Comparison of ENCODE assay signal across 8 cellular contexts in the genomic region with DNA sequence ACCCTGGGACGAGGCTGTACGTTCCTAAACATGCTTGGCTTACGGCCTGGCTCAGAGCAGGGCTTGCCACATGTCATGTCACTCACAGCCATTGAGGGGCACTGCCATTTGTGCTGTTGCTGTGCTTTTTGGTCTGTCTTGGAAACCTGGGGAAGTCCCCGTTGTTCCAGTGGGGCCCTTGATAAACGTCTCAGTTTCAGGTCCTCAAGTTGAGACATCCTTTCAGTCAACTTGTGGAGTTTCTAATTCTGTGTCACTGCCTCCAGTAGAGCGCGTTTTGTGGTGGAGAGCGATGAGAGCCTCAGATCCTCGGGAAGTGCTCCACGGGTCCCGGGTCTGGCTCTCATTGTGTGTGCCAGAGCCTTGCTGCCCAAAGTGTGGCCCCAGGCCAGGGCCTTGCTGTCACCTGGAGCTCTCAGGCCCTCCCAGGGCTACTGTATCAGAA. TPM values are rescaled to one million over a fixed set of nuclear protein-coding genes. Genes with fewer than 3 reads are reported as not detected.
DNase-seq lines count a peak whose midpoint lies in the region; ATAC-seq and TF ChIP-seq lines count a peak whose summit lies in the region.

No MANE protein-coding gene starts in this region.

- 63 to 83% methylated on average over 2 to 11 of the region's 11 CpGs for WGBS in transverse colon (ENCODE audit: low coverage in 1 of 2), 2 donors

- no peaks in the 10 kb centered on the region for H3K4me1 ChIP-seq in transverse colon

- H3K4me3 Mint-ChIP-seq in IgD-negative memory B cell: peak overlapping the region in 3 of 4 donors; percentile 52 to 79 (median 63)
- no peak overlapping the region for H3K4me3 Mint-ChIP-seq in activated naive CD4-positive, alpha-beta T cell treated with anti-CD3 and anti-CD28 coated beads for 36 hours

- no peaks in the 10 kb centered on the region for H3K27me3 Mint-ChIP-seq in IgD-negative memory B cell
- H3K27me3 Mint-ChIP-seq in activated naive CD4-positive, alpha-beta T cell treated with anti-CD3 and anti-CD28 coated beads for 36 hours (ENCODE audit: low read depth): peaks cover 7% of the 10 kb centered on the region

- peak overlapping the region; percentile 80 to 94 (median 93) for H3K27ac Mint-ChIP-seq in IgD-negative memory B cell
- no peak overlapping the region for H3K27ac Mint-ChIP-seq in activated naive CD4-positive, alpha-beta T cell treated with anti-CD3 and anti-CD28 coated beads for 36 hours

- TF ChIP-seq CTCF in GM10248 (IDR thresholded peaks at IDR 0.05; ENCODE audit: control extremely low read depth, extremely low read depth, low read depth, missing control alignments) (peak; percentile 62), transverse colon (IDR thresholded peaks at IDR 0.05) (no peak)

- no peak for TF ChIP-seq EP300 in transverse colon (IDR thresholded peaks at IDR 0.05; ENCODE audit: low read depth)

- ATAC-seq in GM21423 (IDR thresholded peaks at IDR 0.05; ENCODE audit: unreplicated experiment): peak; percentile 98

- H3K9me3 Mint-ChIP-seq in IgD-negative memory B cell: peaks cover 0 to 5% (median 3%) of the 10 kb centered on the region in 3 donors
- no peaks in the 10 kb centered on the region for H3K9me3 Mint-ChIP-seq in activated naive CD4-positive, alpha-beta T cell treated with anti-CD3 and anti-CD28 coated beads for 36 hours

- H3K27me3 ChIP-seq in transverse colon: no peaks in the 10 kb centered on the region

- H3K9me3 ChIP-seq in transverse colon: no peaks in the 10 kb centered on the region

- POLR2A ChIA-PET in GM10248 (lab: Yijun Ruan, JAX): no interaction called here

- CTCF ChIA-PET in GM10248 (lab: Yijun Ruan, JAX): interaction anchor here (0.6 to 2.4 kb wide), 6 partner anchors 11 to 45 kb away, joined by 3 to 12 read pairs (median 3); partner anchors contain the start of gene CCR6
- CTCF ChIA-PET in activated naive CD4-positive, alpha-beta T cell treated with anti-CD3 and anti-CD28 coated beads for 36 hours (lab: Charles Lee): interaction anchor here (0.6 to 0.9 kb wide), 3 partner anchors 9 to 40 kb away, joined by 3 to 5 read pairs (median 3); no protein-coding TSS in a partner anchor

- H3K36me3 ChIP-seq in transverse colon: no peaks in the 10 kb centered on the region

- in situ Hi-C loops in transverse colon (cut with MboI; ENCODE audit: low pct_ligation_motif_present in 1 of 4, low pct_unique_long_range_greater_than_20kb in 1 of 4, low sequenced_read_pairs in 3 of 4): no loop called here

- no peak overlapping the region for H3K27ac ChIP-seq in transverse colon

- H3K36me3 Mint-ChIP-seq in IgD-negative memory B cell: peaks cover 4% of the 10 kb centered on the region
- H3K36me3 Mint-ChIP-seq in activated naive CD4-positive, alpha-beta T cell treated with anti-CD3 and anti-CD28 coated beads for 36 hours (ENCODE audit: low read depth): no peaks in the 10 kb centered on the region

- DNase-seq in GM10248 (ENCODE audit: extremely low spot score) (peak; percentile 83), transverse colon (peak; percentile 54), DMS53 treated with DMSO at 0.1 percent for 48 hours (lab: John Stamatoyannopoulos, UW; ENCODE audit: unreplicated experiment) (no peak), NCI-H2081 treated with DMSO at 0.1 percent for 48 hours (lab: John Stamatoyannopoulos, UW) (no peak), C1 segment of cervical spinal cord (lab: John Stamatoyannopoulos, UW) (no peak)
- DNase-seq in activated naive CD4-positive, alpha-beta T cell treated with anti-CD3 and anti-CD28 coated beads for 36 hours: peak; percentile 77

- H3K4me1 Mint-ChIP-seq in IgD-negative memory B cell: peaks cover 16 to 28% (median 22%) of the 10 kb centered on the region in 3 donors
- H3K4me1 Mint-ChIP-seq in activated naive CD4-positive, alpha-beta T cell treated with anti-CD3 and anti-CD28 coated beads for 36 hours (ENCODE audit: low read depth): peaks cover 22% of the 10 kb centered on the region

- H3K4me3 ChIP-seq in transverse colon: no peak overlapping the region

- no peak for TF ChIP-seq POLR2A in transverse colon (IDR thresholded peaks at IDR 0.05)

- intact Hi-C loops in activated naive CD4-positive, alpha-beta T cell treated with anti-CD3 and anti-CD28 coated beads for 36 hours (cut with micrococcal nuclease): loop anchor here (1.0 kb wide), 3 partner anchors 33 to 62 kb away; no protein-coding TSS in a partner anchor
- intact Hi-C loops in transverse colon (cut with DNase I; ENCODE audit: low total_unique reads): no loop called here

RNA-seq across cellular contexts. Expression of gene CCR6, which starts 43.0 kb away (rescaled TPM):
- polyA plus RNA-seq in IgD-negative memory B cell: 79.3 TPM
- total RNA-seq in activated naive CD4-positive, alpha-beta T cell treated with anti-CD3 and anti-CD28 coated beads for 36 hours: under 1 TPM; 0.31 to 0.37 TPM
- 1 to 10 TPM in 1 of 4 donors, not detected in 3; 1.3 TPM for total RNA-seq in transverse colon

Comparison
In these comparisons a context has a peak if more than half of its experiments do, and no peak if none do; other contexts are left out.
1. DNase-seq: peak in GM10248 (single experiment), activated naive CD4-positive, alpha-beta T cell treated with anti-CD3 and anti-CD28 coated beads for 36 hours (single experiment) and transverse colon (single experiment); none in DMS53 treated with DMSO at 0.1 percent for 48 hours (single experiment), NCI-H2081 treated with DMSO at 0.1 percent for 48 hours (single experiment) and C1 segment of cervical spinal cord (0 of 14).